In the genomic region with DNA sequence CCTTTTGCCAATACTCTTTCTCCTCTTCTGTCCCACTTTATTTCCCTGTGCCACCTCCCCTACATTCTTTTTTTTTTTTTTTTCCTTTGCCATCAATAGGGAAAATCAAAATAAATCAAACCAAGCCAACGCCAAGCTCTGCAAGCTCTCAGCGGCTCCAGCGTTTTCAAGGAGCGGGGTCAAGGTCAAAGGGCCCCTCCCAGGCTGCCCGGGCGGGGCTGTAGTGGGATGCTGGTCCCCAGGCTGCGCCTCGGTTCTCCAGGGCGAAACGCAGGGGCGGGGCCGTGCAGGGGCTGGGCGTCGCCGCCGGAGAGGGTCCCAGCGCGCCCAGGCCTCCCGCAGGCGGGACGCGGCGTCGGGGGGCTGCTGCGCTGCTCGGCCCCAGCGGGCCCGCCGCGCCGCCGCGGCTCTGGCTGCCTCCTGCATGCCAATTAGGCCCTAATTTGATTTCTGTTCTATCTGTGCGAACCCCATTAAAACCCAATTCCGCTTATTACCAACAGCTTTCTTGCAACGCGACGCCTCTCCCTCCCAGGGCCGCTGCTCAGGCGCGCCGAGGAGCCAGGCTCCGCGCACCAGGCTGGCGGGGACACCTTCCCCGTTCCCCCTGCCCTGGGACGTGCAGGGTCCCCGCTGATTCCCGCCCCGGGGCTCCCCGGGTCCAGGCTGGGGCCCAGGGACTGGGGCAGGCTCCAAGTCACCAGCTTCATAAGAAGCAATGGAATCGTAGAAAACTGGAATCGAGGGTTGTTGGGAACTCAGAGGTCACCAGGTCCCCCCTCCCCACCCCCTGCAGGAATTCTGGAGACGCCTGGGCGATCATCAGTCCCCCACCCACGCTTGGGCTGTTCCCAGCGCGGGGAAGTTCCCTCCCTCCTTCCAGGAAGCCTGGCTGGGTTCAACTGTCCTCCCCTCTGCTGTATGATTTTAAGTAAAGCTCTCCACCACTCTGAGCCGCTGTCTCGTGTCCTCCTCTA, we compare ENCODE assay signal across 9 cellular contexts. TPM values are rescaled to one million over a fixed set of nuclear protein-coding genes. Genes with fewer than 3 reads are reported as not detected.
A peak's percentile ranks its signal among the peaks of the same experiment; 100 is the strongest.
DNase-seq lines count a peak whose midpoint lies in the region; ATAC-seq and TF ChIP-seq lines count a peak whose summit lies in the region.
"Had no signal": no experiment of that assay in that cellular context is flagged by ENCODE, and none has a peak within 500 bp of the region (broad histone marks: within the 10 kb centered on the region; RNA-seq: fewer than 3 reads in every experiment).

No MANE protein-coding gene starts in this region.

- H3K4me1 ChIP-seq in iPS-20b (ENCODE audit: insufficient read depth, low read length) (peaks cover 7% of the 10 kb centered on the region), spleen (peaks cover 4 to 20% (median 17%) of the 10 kb centered on the region in 6 donors)
- H3K4me1 ChIP-seq: adrenal gland had no signal

- intact Hi-C loops in spleen (cut with DNase I; ENCODE audit: low total_unique reads) = no loop called here

- no peaks in the 10 kb centered on the region for H3K36me3 Mint-ChIP-seq in activated naive CD4-positive, alpha-beta T cell treated with anti-CD3 and anti-CD28 coated beads, Interleukin-2, amount 50 U/mL, for 72 hours

- H3K27ac ChIP-seq in iPS-20b (ENCODE audit: low read length) (no peak overlapping the region), spleen (peak overlapping the region in 6 of 8 donors; percentile 51 to 76 (median 71))

- ATAC-seq in activated naive CD4-positive, alpha-beta T cell treated with anti-CD3 and anti-CD28 coated beads, Interleukin-2, amount 50 U/mL, for 72 hours = peak; percentile 33 to 70
- no peak for ATAC-seq in HG02870 (IDR thresholded peaks at IDR 0.05; ENCODE audit: unreplicated experiment)
- no peak for ATAC-seq in GM21447 (IDR thresholded peaks at IDR 0.05; ENCODE audit: unreplicated experiment)

- POLR2A ChIA-PET in AG04449 (lab: Yijun Ruan, JAX) (interaction anchor here (0.5 kb wide), 1 partner anchor 162 kb away, joined by 3 read pairs; no protein-coding TSS in a partner anchor), HEK293T (lab: Yijun Ruan, JAX) (no interaction called here)

- no peaks in the 10 kb centered on the region for H3K9me3 ChIP-seq in iPS-20b (ENCODE audit: insufficient read depth, low read depth, low read length)
- H3K9me3 ChIP-seq in spleen = no peaks in the 10 kb centered on the region
- H3K9me3 ChIP-seq: adrenal gland had no signal

- H3K9me3 Mint-ChIP-seq in activated naive CD4-positive, alpha-beta T cell treated with anti-CD3 and anti-CD28 coated beads, Interleukin-2, amount 50 U/mL, for 72 hours = no peaks in the 10 kb centered on the region

- peak overlapping the region; percentile 70; the same call in 1 of the 2 replicates for H3K9ac ChIP-seq in iPS-20b (ENCODE audit: low read depth, low read length)

- no peak overlapping the region for H3K27ac Mint-ChIP-seq in activated naive CD4-positive, alpha-beta T cell treated with anti-CD3 and anti-CD28 coated beads, Interleukin-2, amount 50 U/mL, for 72 hours

- TF ChIP-seq CTCF in AG04449 (IDR thresholded peaks at IDR 0.05; ENCODE audit: insufficient read depth, low read length, missing control alignments) (no peak), spleen (IDR thresholded peaks at IDR 0.05 in 8 of 11, conservative IDR thresholded peaks at IDR 0.05 in 3 of 11) (no peak)

- H3K4me3 ChIP-seq in AG04449 (ENCODE audit: low read depth, low read length) = peak overlapping the region; percentile 37
- H3K4me3 ChIP-seq in iPS-20b (ENCODE audit: low read length) = peak overlapping the region; percentile 82
- H3K4me3 ChIP-seq in spleen = peak overlapping the region; percentile 20 to 68 (median 34)

- CTCF ChIA-PET in AG04449 (lab: Yijun Ruan, JAX) = interaction anchor here (0.7 to 1.3 kb wide), 3 partner anchors 14 to 367 kb away, joined by 3 read pairs; no protein-coding TSS in a partner anchor
- CTCF ChIA-PET in HEK293T (lab: Yijun Ruan, JAX) = no interaction called here

- WGBS in spleen, 5 donors = 4 to 10% (median 6%) methylated on average over 17 to 60 of the region's 60 CpGs

- no peaks in the 10 kb centered on the region for H3K36me3 ChIP-seq in iPS-20b (ENCODE audit: insufficient read depth, low read depth, low read length)
- H3K36me3 ChIP-seq in spleen = no peaks in the 10 kb centered on the region
- H3K36me3 ChIP-seq: adrenal gland had no signal

- DNase-seq in AG04449 (ENCODE audit: low read depth, low spot score) (no peak), HEK293T (ENCODE audit: extremely low spot score) (no peak), spleen (peak; percentile 88), NCI-H2196 (lab: John Stamatoyannopoulos, UW; ENCODE audit: unreplicated experiment) (no peak)
- DNase-seq in activated naive CD4-positive, alpha-beta T cell treated with anti-CD3 and anti-CD28 coated beads, Interleukin-2, amount 50 U/mL, for 72 hours (ENCODE audit: low spot score in 2 of 2) = peak in 1 of 2 donors; percentile 14

- H3K27me3 ChIP-seq in iPS-20b (ENCODE audit: insufficient read depth, low read length) = peaks cover 17% of the 10 kb centered on the region; the same call in 1 of the 2 replicates
- peaks cover 0 to 7% (median 0%) of the 10 kb centered on the region in 7 donors for H3K27me3 ChIP-seq in spleen (replicated peaks in 1 of 7)
- H3K27me3 ChIP-seq: adrenal gland had no signal

- no peak for TF ChIP-seq POLR2A in spleen (IDR thresholded peaks at IDR 0.05)

TF ChIP-seq in HEK293T, 16 proteins besides CTCF, POLR2A, EP300 and RAD21:
- TF ChIP-seq CTBP1 (IDR thresholded peaks at IDR 0.05; ENCODE audit: borderline replicate concordance) (no peak), ZNF384 (IDR thresholded peaks at IDR 0.05) (0 out of 2 replicates have a peak, but pooled peaks have one; percentile 28), L3MBTL2 (conservative IDR thresholded peaks at IDR 0.05) (0 out of 2 replicates have a peak, but pooled peaks have one; percentile 17)

RNA-seq across cellular contexts. Expression of gene MAP1LC3B2, which starts 50.7 kb away (rescaled TPM):
- total RNA-seq in activated naive CD4-positive, alpha-beta T cell treated with anti-CD3 and anti-CD28 coated beads, Interleukin-2, amount 50 U/mL, for 72 hours = under 1 TPM in 1 of 2 donors, not detected in 1; 0.66 TPM
- total RNA-seq in spleen = 1 to 10 TPM; 1.4 to 3.0 (median 2.1) TPM
- polyA plus RNA-seq in spleen = 1 to 10 TPM in 2 of 3 donors, under 1 TPM in 1; 0.86 to 1.4 (median 1.2) TPM

Comparison
In these comparisons a context has a peak if more than half of its experiments do, and no peak if none do; other contexts are left out.
1. ATAC-seq: peak in activated naive CD4-positive, alpha-beta T cell treated with anti-CD3 and anti-CD28 coated beads, Interleukin-2, amount 50 U/mL, for 72 hours (2 of 2); none in HG02870 (single experiment) and GM21447 (single experiment).
2. Peak in every context shown above with its lines, with median percentiles within 50 percentile points of each other: H3K4me3 ChIP-seq.